22 cellular contexts compared by ENCODE assay signal in genomic region chr16:1643521-1643920, GRCh38. TPM values are rescaled to one million over a fixed set of nuclear protein-coding genes. Genes with fewer than 3 reads are reported as not detected.
DNase-seq lines count a peak whose midpoint lies in the region; ATAC-seq and TF ChIP-seq lines count a peak whose summit lies in the region.
"Had no signal": no experiment of that assay in that cellular context is flagged by ENCODE, and none has a peak within 500 bp of the region (broad histone marks: within the 10 kb centered on the region; RNA-seq: fewer than 3 reads in every experiment).

No MANE protein-coding gene starts in this region.

- TF ChIP-seq CTCF in uterus (IDR thresholded peaks at IDR 0.05): no peak
- TF ChIP-seq CTCF in PC-9 (conservative IDR thresholded peaks at IDR 0.05): no peak
- no peak for TF ChIP-seq CTCF in glutamatergic neuron (IDR thresholded peaks at IDR 0.05; ENCODE audit: partially characterized antibody, unreplicated experiment)

- peaks cover 7% of the 10 kb centered on the region for H3K36me3 Mint-ChIP-seq in activated naive CD8-positive, alpha-beta T cell treated with anti-CD3 and anti-CD28 coated beads, Interleukin-2, amount 10 ng/mL, durations not matched to agents 7 days and 5 days
- peaks cover 46% of the 10 kb centered on the region for H3K36me3 Mint-ChIP-seq in activated naive CD8-positive, alpha-beta T cell treated with anti-CD3 and anti-CD28 coated beads, Interleukin-2, amount 50 U/mL, for 24 hours (ENCODE audit: low read depth)
- H3K36me3 Mint-ChIP-seq in glutamatergic neuron (ENCODE audit: unreplicated experiment): no peaks in the 10 kb centered on the region

- no peaks in the 10 kb centered on the region for H3K79me2 ChIP-seq in PC-9 (ENCODE audit: low read depth)

- no peak for TF ChIP-seq POLR2A in uterus (IDR thresholded peaks at IDR 0.05)

- H3K4me3 ChIP-seq in neuronal stem cell (ENCODE audit: low read length in 2 of 2) (peak overlapping the region in 1 of 2 donors; percentile 49), uterus (no peak overlapping the region), PC-9 (no peak overlapping the region)
- H3K4me3 ChIP-seq: GM12878, GM23248, HAP-1, K562 had no signal

- no peak overlapping the region for H3K4me3 Mint-ChIP-seq in activated naive CD8-positive, alpha-beta T cell treated with anti-CD3 and anti-CD28 coated beads, Interleukin-2, amount 10 ng/mL, durations not matched to agents 7 days and 5 days
- H3K4me3 Mint-ChIP-seq in activated naive CD8-positive, alpha-beta T cell treated with anti-CD3 and anti-CD28 coated beads, Interleukin-2, amount 50 U/mL, for 24 hours: no peak overlapping the region
- no peak overlapping the region for H3K4me3 Mint-ChIP-seq in glutamatergic neuron (ENCODE audit: unreplicated experiment)
- H3K4me3 Mint-ChIP-seq: CD8-positive, alpha-beta T cell had no signal

- H3K36me3 ChIP-seq in neuronal stem cell (replicated peaks in 1 of 2; ENCODE audit: control insufficient read depth in 2 of 2, insufficient read depth in 2 of 2, low read length in 2 of 2): peaks cover 45 to 96% of the 10 kb centered on the region in 2 donors
- no peaks in the 10 kb centered on the region for H3K36me3 ChIP-seq in uterus
- peaks cover 17% of the 10 kb centered on the region; the same call in 1 of the 2 replicates for H3K36me3 ChIP-seq in PC-9 (ENCODE audit: low read depth)

- H2BK120ac ChIP-seq in neuronal stem cell (ENCODE audit: low read depth, low read length): no peak overlapping the region

- H3K18ac ChIP-seq in neuronal stem cell (ENCODE audit: low read length): no peak overlapping the region

- no peak overlapping the region for H3K4ac ChIP-seq in neuronal stem cell (ENCODE audit: low read length)

- H3K23ac ChIP-seq in neuronal stem cell (ENCODE audit: low read depth, low read length, poor library complexity): no peak overlapping the region

- H3K14ac ChIP-seq in neuronal stem cell (ENCODE audit: low read length): no peak overlapping the region

- H3K9me3 ChIP-seq in neuronal stem cell (replicated peaks in 1 of 2; ENCODE audit: control insufficient read depth in 2 of 2, insufficient read depth in 1 of 2, low read depth in 1 of 2, low read length in 2 of 2) (peaks cover 0 to 2% of the 10 kb centered on the region in 2 donors), uterus (no peaks in the 10 kb centered on the region), PC-9 (ENCODE audit: insufficient read depth, low read depth) (no peaks in the 10 kb centered on the region)
- H3K9me3 ChIP-seq: BE2C, HAP-1 had no signal

- no peak overlapping the region for H2AFZ ChIP-seq in neuronal stem cell (ENCODE audit: low read length)
- H2AFZ ChIP-seq in PC-9: no peak overlapping the region
- H2AFZ ChIP-seq: GM23248 had no signal

- no peak overlapping the region for H2BK5ac ChIP-seq in neuronal stem cell (ENCODE audit: low read length)

- DNase-seq in activated naive CD8-positive, alpha-beta T cell treated with anti-CD3 and anti-CD28 coated beads, Interleukin-2, amount 10 ng/mL, durations not matched to agents 7 days and 5 days: no peak
- DNase-seq in activated naive CD8-positive, alpha-beta T cell treated with anti-CD3 and anti-CD28 coated beads, Interleukin-2, amount 50 U/mL, for 24 hours: no peak
- peak; percentile 90 for DNase-seq in cerebellum (ENCODE audit: low spot score)
- no peak for DNase-seq in neuronal stem cell (ENCODE audit: low spot score)
- no peak for DNase-seq in NCI-H2029 treated with DMSO at 0.1 percent for 48 hours (lab: John Stamatoyannopoulos, UW)
- no peak for DNase-seq in uterus
- DNase-seq in PC-9: no peak
- DNase-seq in glutamatergic neuron: no peak
- DNase-seq: 8988T; BE2C; Calu3; CD8-positive, alpha-beta T cell; GM23248; NCI-H1092 treated with DMSO at 0.1 percent for 48 hours; NCI-H146; NCI-H2107; NCI-H510A treated with DMSO at 0.1 percent for 48 hours; NCI-H774; SHP77 had no signal

- no peak overlapping the region for H3K4me2 ChIP-seq in neuronal stem cell (ENCODE audit: insufficient read depth, low read length, poor library complexity, severe bottlenecking)
- H3K4me2 ChIP-seq in PC-9: no peak overlapping the region

- CTCF ChIA-PET in PC-9 (lab: Charles Lee): no interaction called here

- no peak overlapping the region for H2BK15ac ChIP-seq in neuronal stem cell (ENCODE audit: low read length)

- no peaks in the 10 kb centered on the region for H3K27me3 ChIP-seq in neuronal stem cell (ENCODE audit: control insufficient read depth in 3 of 3, insufficient read depth in 3 of 3, low read depth in 1 of 3, low read length in 3 of 3)
- no peaks in the 10 kb centered on the region for H3K27me3 ChIP-seq in uterus
- H3K27me3 ChIP-seq in PC-9 (ENCODE audit: insufficient read depth, low read depth): no peaks in the 10 kb centered on the region
- H3K27me3 ChIP-seq: BE2C had no signal

- H3K9ac ChIP-seq in neuronal stem cell (ENCODE audit: low read depth, low read length, poor library complexity): peak overlapping the region; percentile 52
- H3K9ac ChIP-seq: GM23248 had no signal

- no CpG with 5 or more reads among the region's 12 CpGs for WGBS in neuronal stem cell (ENCODE audit: extremely low coverage in 2 of 2, insufficient read length in 2 of 2, insufficient replicate concordance in 1 of 2), 2 donors

- H3K27ac ChIP-seq in neuronal stem cell (replicated peaks; ENCODE audit: low read length) (no peak overlapping the region), uterus (no peak overlapping the region), PC-9 (no peak overlapping the region)
- H3K27ac ChIP-seq: GM23248 had no signal

- H4K20me1 ChIP-seq in PC-9 (ENCODE audit: insufficient read depth): peaks cover 4% of the 10 kb centered on the region; the same call in 1 of the 2 replicates

- peaks cover 8% of the 10 kb centered on the region for H3K79me1 ChIP-seq in neuronal stem cell (ENCODE audit: low read depth, low read length)

- peaks cover 15% of the 10 kb centered on the region for H3K4me1 Mint-ChIP-seq in activated naive CD8-positive, alpha-beta T cell treated with anti-CD3 and anti-CD28 coated beads, Interleukin-2, amount 10 ng/mL, durations not matched to agents 7 days and 5 days
- peaks cover 30% of the 10 kb centered on the region for H3K4me1 Mint-ChIP-seq in activated naive CD8-positive, alpha-beta T cell treated with anti-CD3 and anti-CD28 coated beads, Interleukin-2, amount 50 U/mL, for 24 hours
- H3K4me1 Mint-ChIP-seq in glutamatergic neuron (ENCODE audit: low read depth, unreplicated experiment): peaks cover 2% of the 10 kb centered on the region

- H3K27me3 Mint-ChIP-seq in activated naive CD8-positive, alpha-beta T cell treated with anti-CD3 and anti-CD28 coated beads, Interleukin-2, amount 10 ng/mL, durations not matched to agents 7 days and 5 days: no peaks in the 10 kb centered on the region
- H3K27me3 Mint-ChIP-seq in activated naive CD8-positive, alpha-beta T cell treated with anti-CD3 and anti-CD28 coated beads, Interleukin-2, amount 50 U/mL, for 24 hours: no peaks in the 10 kb centered on the region
- peaks cover 5% of the 10 kb centered on the region for H3K27me3 Mint-ChIP-seq in glutamatergic neuron (ENCODE audit: unreplicated experiment)

- no peak overlapping the region for H2BK12ac ChIP-seq in neuronal stem cell (ENCODE audit: low read length)

- no peak overlapping the region for H4K91ac ChIP-seq in neuronal stem cell (ENCODE audit: low read depth, low read length, poor library complexity)

- no peaks in the 10 kb centered on the region for H3K4me1 ChIP-seq in neuronal stem cell (ENCODE audit: control insufficient read depth in 2 of 2, insufficient read depth in 1 of 2, low read depth in 1 of 2, low read length in 2 of 2)
- H3K4me1 ChIP-seq in uterus: no peaks in the 10 kb centered on the region
- peaks cover 16% of the 10 kb centered on the region for H3K4me1 ChIP-seq in PC-9 (replicated peaks; ENCODE audit: insufficient read depth)
- H3K4me1 ChIP-seq: BE2C, HAP-1 had no signal

- POLR2A ChIA-PET in activated naive CD8-positive, alpha-beta T cell treated with anti-CD3 and anti-CD28 coated beads, Interleukin-2, amount 10 ng/mL, durations not matched to agents 7 days and 5 days (lab: Charles Lee): no interaction called here
- POLR2A ChIA-PET in PC-9 (lab: Charles Lee; ENCODE audit: unreplicated experiment): no interaction called here

- intact Hi-C loops in uterus (cut with DNase I; ENCODE audit: low total_unique reads) (no loop called here), PC-9 (cut with micrococcal nuclease; ENCODE audit: unreplicated experiment) (no loop called here)

- H3F3A ChIP-seq in PC-9 (ENCODE audit: insufficient read depth, low read depth): peaks cover 15% of the 10 kb centered on the region; the same call in 1 of the 2 replicates

- H3K9me2 ChIP-seq in PC-9 (ENCODE audit: insufficient read depth): no peaks in the 10 kb centered on the region

- peak overlapping the region; percentile 31 for H3K27ac Mint-ChIP-seq in activated naive CD8-positive, alpha-beta T cell treated with anti-CD3 and anti-CD28 coated beads, Interleukin-2, amount 10 ng/mL, durations not matched to agents 7 days and 5 days
- H3K27ac Mint-ChIP-seq in activated naive CD8-positive, alpha-beta T cell treated with anti-CD3 and anti-CD28 coated beads, Interleukin-2, amount 50 U/mL, for 24 hours: no peak overlapping the region
- no peak overlapping the region for H3K27ac Mint-ChIP-seq in glutamatergic neuron (ENCODE audit: unreplicated experiment)
- H3K27ac Mint-ChIP-seq: CD8-positive, alpha-beta T cell had no signal

- ATAC-seq in activated naive CD8-positive, alpha-beta T cell treated with anti-CD3 and anti-CD28 coated beads, Interleukin-2, amount 10 ng/mL, durations not matched to agents 7 days and 5 days (ENCODE audit: low read depth): no peak
- ATAC-seq in activated naive CD8-positive, alpha-beta T cell treated with anti-CD3 and anti-CD28 coated beads, Interleukin-2, amount 50 U/mL, for 24 hours: no peak
- ATAC-seq: CD8-positive, alpha-beta T cell; GM12878; K562 had no signal

- H3K9me3 Mint-ChIP-seq in activated naive CD8-positive, alpha-beta T cell treated with anti-CD3 and anti-CD28 coated beads, Interleukin-2, amount 10 ng/mL, durations not matched to agents 7 days and 5 days: no peaks in the 10 kb centered on the region
- H3K9me3 Mint-ChIP-seq in activated naive CD8-positive, alpha-beta T cell treated with anti-CD3 and anti-CD28 coated beads, Interleukin-2, amount 50 U/mL, for 24 hours: no peaks in the 10 kb centered on the region
- H3K9me3 Mint-ChIP-seq in glutamatergic neuron (ENCODE audit: unreplicated experiment): peaks cover 2% of the 10 kb centered on the region
- H3K9me3 Mint-ChIP-seq: CD8-positive, alpha-beta T cell had no signal

- no peak overlapping the region for H4K8ac ChIP-seq in neuronal stem cell (ENCODE audit: low read depth, low read length)

- no peak overlapping the region for H2AK5ac ChIP-seq in neuronal stem cell (ENCODE audit: low read depth, low read length)

- BruUV-seq in PC-9 (replicated peaks; lab: Mats Ljungman, UMichigan): no TSS peak

RNA-seq across cellular contexts. Expression of gene CRAMP1, which starts 31.4 kb away (rescaled TPM):
- 10 to 100 TPM; 25.2 to 27.8 TPM for total RNA-seq in activated naive CD8-positive, alpha-beta T cell treated with anti-CD3 and anti-CD28 coated beads, Interleukin-2, amount 10 ng/mL, durations not matched to agents 7 days and 5 days
- total RNA-seq in cerebellum: 13.4 TPM
- 11.9 TPM for polyA plus RNA-seq in neuronal stem cell (2013, experiment 1 of 2)
- polyA plus RNA-seq in neuronal stem cell (2013, experiment 2 of 2): 12.3 TPM
- total RNA-seq in uterus: 10 to 100 TPM in 2 of 4 donors, 1 to 10 TPM in 2; 2.6 to 25.5 (median 8.6) TPM
- total RNA-seq in PC-9 (2021): 19.3 and 22.7 TPM in 2 replicates
- 52.4 TPM for total RNA-seq in glutamatergic neuron (ENCODE audit: unreplicated experiment)

RNA-seq across cellular contexts. Expression of gene IFT140, which starts 31.6 kb away (rescaled TPM):
- 10 to 100 TPM; 11.7 to 12.8 TPM for total RNA-seq in activated naive CD8-positive, alpha-beta T cell treated with anti-CD3 and anti-CD28 coated beads, Interleukin-2, amount 10 ng/mL, durations not matched to agents 7 days and 5 days
- 44.6 TPM for total RNA-seq in cerebellum
- polyA plus RNA-seq in neuronal stem cell (2013, experiment 1 of 2): 29.1 TPM
- 29.5 TPM for polyA plus RNA-seq in neuronal stem cell (2013, experiment 2 of 2)
- total RNA-seq in uterus: 10 to 100 TPM in 3 of 4 donors, 1 to 10 TPM in 1; 6.2 to 68.2 (median 34.1) TPM
- total RNA-seq in PC-9 (2021): 43.8 and 47.6 TPM in 2 replicates
- total RNA-seq in glutamatergic neuron (ENCODE audit: unreplicated experiment): 33.4 TPM

RNA-seq across cellular contexts. Expression of gene JPT2, which starts 34.6 kb away (rescaled TPM):
- 10 to 100 TPM; 44.7 to 45.1 TPM for total RNA-seq in activated naive CD8-positive, alpha-beta T cell treated with anti-CD3 and anti-CD28 coated beads, Interleukin-2, amount 10 ng/mL, durations not matched to agents 7 days and 5 days
- 23.3 TPM for total RNA-seq in cerebellum
- 134 TPM for polyA plus RNA-seq in neuronal stem cell (2013, experiment 1 of 2)
- polyA plus RNA-seq in neuronal stem cell (2013, experiment 2 of 2): 135 TPM
- 10 to 100 TPM; 10.6 to 59.0 (median 39.6) TPM for total RNA-seq in uterus
- total RNA-seq in PC-9 (2021): 199 and 244 TPM in 2 replicates
- total RNA-seq in glutamatergic neuron (ENCODE audit: unreplicated experiment): 72.9 TPM
